Comparison of ENCODE assay signal across 9 cellular contexts in the genomic region with DNA sequence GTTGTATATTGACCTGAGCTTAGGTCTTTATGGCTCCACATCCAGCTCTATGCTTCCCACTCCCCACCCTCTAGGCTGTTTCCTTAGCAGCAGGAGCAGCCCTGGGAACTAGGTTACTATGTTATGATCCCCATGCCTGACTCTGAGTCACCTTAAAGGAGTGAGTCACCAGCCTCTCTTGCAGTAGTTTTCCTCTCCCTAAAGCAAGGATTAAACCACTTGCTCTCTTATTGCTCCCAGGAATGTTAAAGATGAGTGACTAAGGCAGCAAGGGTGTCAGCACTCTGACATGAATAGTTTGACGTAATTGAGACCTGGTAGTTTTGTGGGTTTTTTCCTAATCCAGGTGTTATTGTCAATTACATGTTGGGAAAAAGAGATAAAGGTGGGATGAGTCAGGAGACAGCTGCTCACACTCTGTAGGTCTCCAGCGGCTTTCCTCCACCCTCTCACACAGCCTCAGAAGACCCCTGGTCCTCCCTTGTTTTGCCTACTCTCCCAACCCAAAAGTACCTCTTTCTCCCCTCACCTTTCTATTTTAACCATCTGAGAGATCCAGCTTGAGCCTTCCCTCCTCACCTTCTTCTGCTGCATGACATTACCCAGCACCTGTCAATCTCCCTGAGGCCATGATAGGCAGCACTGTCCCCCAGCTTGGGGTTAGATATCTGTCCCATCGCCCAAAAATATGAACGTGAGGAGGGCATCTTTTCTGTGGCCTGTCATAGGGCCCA.
DNase-seq lines count a peak whose midpoint lies in the region; ATAC-seq and TF ChIP-seq lines count a peak whose summit lies in the region.
"Had no signal": no experiment of that assay in that cellular context is flagged by ENCODE, and none has a peak within 500 bp of the region (broad histone marks: within the 10 kb centered on the region; RNA-seq: fewer than 3 reads in every experiment).

No MANE protein-coding gene starts in this region.

- no TSS peak for BruUV-seq in PC-3 (replicated peaks; lab: Mats Ljungman, UMichigan)

- no peaks in the 10 kb centered on the region for H3K27me3 Mint-ChIP-seq in progenitor cell of endocrine pancreas

- H3K27ac ChIP-seq in PC-3 (ENCODE audit: low read length) (peak overlapping the region; percentile 92), esophagus muscularis mucosa (replicated peaks in 1 of 4) (no peak overlapping the region)
- H3K27ac ChIP-seq: ascending aorta had no signal

- WGBS in esophagus muscularis mucosa: 78% methylated on average over 4 of the region's 4 CpGs

- H3K4me3 ChIP-seq in PC-3 (ENCODE audit: low read length) (no peak overlapping the region), esophagus muscularis mucosa (no peak overlapping the region)
- H3K4me3 ChIP-seq: ascending aorta had no signal

- ATAC-seq in PC-3 (peak; percentile 99), GM19463 (IDR thresholded peaks at IDR 0.05; ENCODE audit: unreplicated experiment) (no peak), HG02571 (IDR thresholded peaks at IDR 0.05; ENCODE audit: unreplicated experiment) (no peak)

- peak overlapping the region; percentile 36 for H3K4me2 ChIP-seq in PC-3 (ENCODE audit: low read length)

- H3K36me3 ChIP-seq in PC-3 (ENCODE audit: low read depth, low read length) (no peaks in the 10 kb centered on the region), esophagus muscularis mucosa (no peaks in the 10 kb centered on the region)
- H3K36me3 ChIP-seq: ascending aorta had no signal

- H3K27me3 ChIP-seq in PC-3 (ENCODE audit: low read length): no peaks in the 10 kb centered on the region
- no peaks in the 10 kb centered on the region for H3K27me3 ChIP-seq in esophagus muscularis mucosa
- H3K27me3 ChIP-seq: ascending aorta had no signal

- no peaks in the 10 kb centered on the region for H3K79me2 ChIP-seq in PC-3 (ENCODE audit: low read length)

- H3F3A ChIP-seq in PC-3 (ENCODE audit: low read length, unreplicated experiment): no peaks in the 10 kb centered on the region

- no peak overlapping the region for H2AFZ ChIP-seq in PC-3 (ENCODE audit: low read length)

- CTCF ChIA-PET in PC-3 (lab: Charles Lee): no interaction called here

- no peaks in the 10 kb centered on the region for H3K4me1 Mint-ChIP-seq in progenitor cell of endocrine pancreas (ENCODE audit: low read depth)

- TF ChIP-seq POLR2A in esophagus muscularis mucosa (IDR thresholded peaks at IDR 0.05; ENCODE audit: low read depth): no peak

- H3K9me3 ChIP-seq in PC-3 (ENCODE audit: low read length) (no peaks in the 10 kb centered on the region), esophagus muscularis mucosa (peaks cover 0 to 12% (median 0%) of the 10 kb centered on the region in 4 donors)
- H3K9me3 ChIP-seq: ascending aorta had no signal

- H3K9me3 Mint-ChIP-seq in progenitor cell of endocrine pancreas (ENCODE audit: low read depth): peaks cover 15% of the 10 kb centered on the region

- H3K27ac Mint-ChIP-seq in progenitor cell of endocrine pancreas: peak overlapping the region; percentile 71

- H4K20me1 ChIP-seq in PC-3 (ENCODE audit: low read length): no peaks in the 10 kb centered on the region

- intact Hi-C loops in PC-3 (cut with micrococcal nuclease): loop anchor here (10.0 kb wide), 1 partner anchor 177 kb away; no protein-coding TSS in a partner anchor
- intact Hi-C loops in esophagus muscularis mucosa (cut with DNase I): no loop called here

- POLR2A ChIA-PET in PC-3 (lab: Charles Lee; ENCODE audit: unreplicated experiment): no interaction called here

- H3K4me3 Mint-ChIP-seq in progenitor cell of endocrine pancreas (ENCODE audit: low read depth): no peak overlapping the region

- DNase-seq in ELF-1 (ENCODE audit: low read depth, low spot score) (peak; percentile 79), PC-3 (peak; percentile 95), esophagus muscularis mucosa (ENCODE audit: extremely low spot score) (peak; percentile 77), progenitor cell of endocrine pancreas (ENCODE audit: low spot score, unreplicated experiment) (peak; percentile 5), NCI-H128 (lab: John Stamatoyannopoulos, UW; ENCODE audit: unreplicated experiment) (no peak), retina (no peak)

- TF ChIP-seq CTCF in PC-3 (conservative IDR thresholded peaks at IDR 0.05; ENCODE audit: low read depth, low read length) (no peak), esophagus muscularis mucosa (IDR thresholded peaks at IDR 0.05) (no peak), progenitor cell of endocrine pancreas (IDR thresholded peaks at IDR 0.05; ENCODE audit: unreplicated experiment) (no peak)

- no peak for TF ChIP-seq EP300 in esophagus muscularis mucosa (IDR thresholded peaks at IDR 0.05)

- H3K36me3 Mint-ChIP-seq in progenitor cell of endocrine pancreas (ENCODE audit: insufficient read depth): no peaks in the 10 kb centered on the region

- H3K9me2 ChIP-seq in PC-3 (replicated peaks; ENCODE audit: low read length): no peaks in the 10 kb centered on the region

- peaks cover 16% of the 10 kb centered on the region for H3K4me1 ChIP-seq in PC-3 (ENCODE audit: insufficient read depth, low read length)
- peaks cover 0 to 10% (median 4%) of the 10 kb centered on the region in 4 donors for H3K4me1 ChIP-seq in esophagus muscularis mucosa
- H3K4me1 ChIP-seq: ascending aorta had no signal

- H3K9ac ChIP-seq in PC-3 (ENCODE audit: low read length): peak overlapping the region; percentile 73

Comparison
In these comparisons a context has a peak if more than half of its experiments do, and no peak if none do; other contexts are left out.
1. DNase-seq: peak in ELF-1 (single experiment), PC-3 (single experiment), esophagus muscularis mucosa (single experiment) and progenitor cell of endocrine pancreas (single experiment); none in NCI-H128 (single experiment) and retina (single experiment).